ENCODE assay signal across 20 cellular contexts in genomic region chr11:77967753-77968152, GRCh38. TPM values are rescaled to one million over a fixed set of nuclear protein-coding genes. Genes with fewer than 3 reads are reported as not detected.
DNase-seq lines count a peak whose midpoint lies in the region; ATAC-seq, FAIRE-seq and TF ChIP-seq lines count a peak whose summit lies in the region.
"Had no signal": no experiment of that assay in that cellular context is flagged by ENCODE, and none has a peak within 500 bp of the region (broad histone marks: within the 10 kb centered on the region; RNA-seq: fewer than 3 reads in every experiment).

No MANE protein-coding gene starts in this region.

- H3K36me3 ChIP-seq in PC-3 (ENCODE audit: low read depth, low read length), result 0 out of 2 replicates have a peak, but pooled peaks cover 3% of the 10 kb centered on the region
- H3K36me3 ChIP-seq: BE2C, HAP-1, SJCRH30 had no signal

- ATAC-seq in PC-3, result peak; percentile 89

- POLR2A ChIA-PET in PC-3 (lab: Charles Lee; ENCODE audit: unreplicated experiment), result no interaction called here

- no peaks in the 10 kb centered on the region for H3K9me2 ChIP-seq in PC-3 (replicated peaks; ENCODE audit: low read length)

- TF ChIP-seq CTCF in PC-3 (conservative IDR thresholded peaks at IDR 0.05; ENCODE audit: low read depth, low read length), result no peak

- no peaks in the 10 kb centered on the region for H3K9me3 ChIP-seq in PC-3 (ENCODE audit: low read length)
- H3K9me3 ChIP-seq: BE2C, HAP-1, SJCRH30 had no signal

- no peak overlapping the region for H3K27ac ChIP-seq in PC-3 (ENCODE audit: low read length)
- H3K27ac ChIP-seq: PC-9, SJCRH30 had no signal

- 0 out of 2 replicates have a peak, but pooled peaks cover 2% of the 10 kb centered on the region for H4K20me1 ChIP-seq in PC-3 (ENCODE audit: low read length)

- H2AFZ ChIP-seq in PC-3 (ENCODE audit: low read length), result no peak overlapping the region
- H2AFZ ChIP-seq: PC-9 had no signal

- intact Hi-C loops in PC-3 (cut with micrococcal nuclease), result no loop called here

- H3K27me3 ChIP-seq in PC-3 (ENCODE audit: low read length), result no peaks in the 10 kb centered on the region
- H3K27me3 ChIP-seq: BE2C, SJCRH30 had no signal

- H3K79me2 ChIP-seq in PC-3 (ENCODE audit: low read length), result no peaks in the 10 kb centered on the region

- H3K4me1 ChIP-seq in PC-3 (ENCODE audit: insufficient read depth, low read length), result no peaks in the 10 kb centered on the region
- H3K4me1 ChIP-seq: BE2C, HAP-1, SJCRH30 had no signal

- no peak overlapping the region for H3K9ac ChIP-seq in PC-3 (ENCODE audit: low read length)

- H3K4me2 ChIP-seq in PC-3 (ENCODE audit: low read length), result no peak overlapping the region
- H3K4me2 ChIP-seq: PC-9 had no signal

- peak; percentile 14 for FAIRE-seq in GM12892 (lab: Jason Lieb, UNC)
- FAIRE-seq in islet of Langerhans (lab: Jason Lieb, UNC), result peak; percentile 84
- FAIRE-seq: HTR-8/SVneo had no signal

- DNase-seq in NCI-H146 treated with DMSO at 0.1 percent for 48 hours (lab: John Stamatoyannopoulos, UW; ENCODE audit: unreplicated experiment), result peak; percentile 1
- no peak for DNase-seq in NCI-H146 (lab: John Stamatoyannopoulos, UW)
- DNase-seq in GM12892 (ENCODE audit: insufficient read length), result no peak
- DNase-seq in PC-3, result peak; percentile 32
- DNase-seq in GM19240 (ENCODE audit: insufficient read length, low spot score), result no peak
- DNase-seq in COLO668 (lab: John Stamatoyannopoulos, UW; ENCODE audit: unreplicated experiment), result no peak
- DNase-seq in activated naive CD4-positive, alpha-beta T cell treated with anti-CD3 and anti-CD28 coated beads, Interleukin-2, amount 50 U/mL, for 16 hours, result no peak
- DNase-seq: BE2C; CD4-positive, CD25-positive, alpha-beta regulatory T cell; DMS79; IMR-90; NCI-H1436; NCI-H2107; NCI-H226; NCI-H774; SJCRH30 had no signal

- H3F3A ChIP-seq in PC-3 (ENCODE audit: low read length, unreplicated experiment), result no peaks in the 10 kb centered on the region

- CTCF ChIA-PET in PC-3 (lab: Charles Lee), result no interaction called here

- H3K4me3 ChIP-seq in PC-3 (ENCODE audit: low read length), result no peak overlapping the region
- H3K4me3 ChIP-seq: HAP-1, PC-9, SJCRH30 had no signal

- no TSS peak for BruUV-seq in PC-3 (replicated peaks; lab: Mats Ljungman, UMichigan)

- TF ChIP-seq POLR2A in GM12892 (IDR thresholded peaks at IDR 0.05; ENCODE audit: low read depth, low read length), result no peak

RNA-seq across cellular contexts. Expression of gene INTS4, which starts 26.7 kb away (rescaled TPM):
- polyA plus RNA-seq in GM12892 (2012; ENCODE audit: missing spikeins), result 30.1 TPM
- total RNA-seq in PC-3 (2014; rRNA removed), result 42.2 and 50.8 TPM in 2 replicates

RNA-seq across cellular contexts. Expression of gene KCTD14, which starts 55.3 kb away (rescaled TPM):
- polyA plus RNA-seq in GM12892 (2012; ENCODE audit: missing spikeins), result 0.19 TPM
- 1.6 and 3.6 TPM in 2 replicates for total RNA-seq in PC-3 (2014; rRNA removed)
- total RNA-seq: CD4-positive, CD25-positive, alpha-beta regulatory T cell had no signal

Comparison
In these comparisons a context has a peak if more than half of its experiments do, and no peak if none do; other contexts are left out.
1. DNase-seq: peak in NCI-H146 treated with DMSO at 0.1 percent for 48 hours (single experiment) and PC-3 (single experiment); none in NCI-H146 (single experiment), GM12892 (single experiment), GM19240 (single experiment), COLO668 (single experiment) and activated naive CD4-positive, alpha-beta T cell treated with anti-CD3 and anti-CD28 coated beads, Interleukin-2, amount 50 U/mL, for 16 hours (single experiment).